9 cellular contexts compared by ENCODE assay signal in the genomic region with DNA sequence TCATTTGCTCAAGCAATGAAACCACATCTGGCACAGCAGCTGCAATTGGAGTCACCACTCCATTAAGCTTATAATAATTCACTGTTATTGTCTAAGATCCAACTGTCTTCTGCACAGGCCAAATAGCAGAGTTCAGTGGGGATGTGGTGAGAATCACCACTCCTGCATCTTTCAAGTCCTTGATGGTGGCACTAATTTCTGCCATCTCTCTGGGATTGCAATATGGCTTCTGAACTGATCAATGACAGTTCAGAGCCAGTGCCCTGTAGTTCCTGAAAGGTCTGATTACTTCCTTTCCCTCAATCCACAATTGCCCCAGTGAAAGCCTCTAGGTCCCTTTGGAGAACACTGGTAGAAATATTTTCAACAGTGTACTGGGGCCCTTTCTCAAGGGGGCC. TPM values are rescaled to one million over a fixed set of nuclear protein-coding genes. Genes with fewer than 3 reads are reported as not detected.
"Had no signal": no experiment of that assay in that cellular context is flagged by ENCODE, and none has a peak within 500 bp of the region (broad histone marks: within the 10 kb centered on the region; RNA-seq: fewer than 3 reads in every experiment).

No MANE protein-coding gene starts in this region.

- H3K4me2 ChIP-seq: GM23338 had no signal

- ATAC-seq: GM23338 had no signal

- DNase-seq: H9, HCEC 1CT, KBM-7 had no signal

- H2AFZ ChIP-seq: GM23338 had no signal

- FAIRE-seq: H1, H54, HTR-8/SVneo had no signal

- H3K4me3 ChIP-seq: GM23338 had no signal

RNA-seq across cellular contexts. Expression of a gene that starts 6.4 kb away (rescaled TPM):
- total RNA-seq: GM23338, H1, H9, HT-29 had no signal
- polyA plus RNA-seq: GM23338, H1, IgD-negative memory B cell had no signal

RNA-seq across cellular contexts. Expression of a gene that starts 21.8 kb away (rescaled TPM):
- total RNA-seq: GM23338, H1, H9, HT-29 had no signal
- polyA plus RNA-seq: GM23338, H1, IgD-negative memory B cell had no signal

RNA-seq across cellular contexts. Expression of a gene that starts 26.4 kb away (rescaled TPM):
- total RNA-seq: HT-29 had no signal
